ENCODE assay signal across 21 cellular contexts in the genomic region with DNA sequence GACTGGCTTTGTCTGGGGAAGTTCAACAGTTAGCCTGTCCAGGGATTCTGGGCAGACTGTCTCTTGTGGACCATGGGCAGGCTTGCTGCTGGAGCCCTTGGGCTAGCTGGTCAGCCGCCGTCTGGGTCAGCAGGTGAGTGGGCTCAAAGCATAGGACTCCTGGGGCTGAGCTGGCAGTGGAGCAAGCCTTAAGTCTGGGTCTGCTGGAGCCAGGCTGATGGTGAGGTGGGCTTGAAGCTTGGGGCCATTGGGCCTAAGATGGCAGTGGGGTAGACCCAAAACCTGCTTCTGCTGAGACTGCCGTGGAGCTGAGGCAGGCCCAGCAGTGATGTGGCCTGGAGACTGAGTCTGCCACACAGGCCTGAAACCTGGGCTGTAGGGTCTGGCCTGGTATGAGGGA.
A peak's percentile ranks its signal among the peaks of the same experiment; 100 is the strongest.
DNase-seq lines count a peak whose midpoint lies in the region; ATAC-seq, FAIRE-seq and TF ChIP-seq lines count a peak whose summit lies in the region.
"Had no signal": no experiment of that assay in that cellular context is flagged by ENCODE, and none has a peak within 500 bp of the region (broad histone marks: within the 10 kb centered on the region; RNA-seq: fewer than 3 reads in every experiment).

No MANE protein-coding gene starts in this region.

- ATAC-seq in natural killer cell treated with Interleukin-12 subunit alpha and Interleukin-12 subunit beta and Interleukin-15 and Interleukin-18, amount 100 ng/mL, for 72 hours = peak; percentile 27 to 50
- ATAC-seq in natural killer cell (no peak), upper lobe of right lung (no peak), HG03520 (IDR thresholded peaks at IDR 0.05; ENCODE audit: unreplicated experiment) (no peak)
- ATAC-seq: CD8-positive, alpha-beta T cell; GM12878; HCT116; HepG2 had no signal

- H3K4me1 ChIP-seq in kidney (ENCODE audit: control insufficient read depth in 1 of 2, insufficient read depth in 1 of 2, low read depth in 1 of 2, low read length in 2 of 2) (no peaks in the 10 kb centered on the region), upper lobe of right lung (no peaks in the 10 kb centered on the region)
- H3K4me1 ChIP-seq: BLaER1 treated with 17β-estradiol and CSF1 and Interleukin-3, amounts not matched to agents 10 nM and 100 nM had no signal

- no peaks in the 10 kb centered on the region for H3K4me1 Mint-ChIP-seq in natural killer cell treated with Interleukin-12 subunit alpha and Interleukin-12 subunit beta and Interleukin-15 and Interleukin-18, amount 100 ng/mL, for 72 hours (ENCODE audit: low read depth in 2 of 2)
- H3K4me1 Mint-ChIP-seq in natural killer cell (no peaks in the 10 kb centered on the region), progenitor cell of endocrine pancreas (ENCODE audit: low read depth) (no peaks in the 10 kb centered on the region)
- H3K4me1 Mint-ChIP-seq: B cell had no signal

- H3K9me3 Mint-ChIP-seq in natural killer cell treated with Interleukin-12 subunit alpha and Interleukin-12 subunit beta and Interleukin-15 and Interleukin-18, amount 100 ng/mL, for 72 hours = peaks cover 18% of the 10 kb centered on the region
- H3K9me3 Mint-ChIP-seq in natural killer cell = peaks cover 11 to 17% of the 10 kb centered on the region in 2 donors
- H3K9me3 Mint-ChIP-seq in progenitor cell of endocrine pancreas (ENCODE audit: low read depth) = peaks cover 8% of the 10 kb centered on the region

- no peak overlapping the region for H3K27ac Mint-ChIP-seq in natural killer cell treated with Interleukin-12 subunit alpha and Interleukin-12 subunit beta and Interleukin-15 and Interleukin-18, amount 100 ng/mL, for 72 hours
- no peak overlapping the region for H3K27ac Mint-ChIP-seq in natural killer cell
- H3K27ac Mint-ChIP-seq in progenitor cell of endocrine pancreas = peak overlapping the region; percentile 13
- H3K27ac Mint-ChIP-seq: B cell; CD8-positive, alpha-beta T cell; HFFc6 had no signal

- intact Hi-C loops in natural killer cell (cut with micrococcal nuclease) (no loop called here), kidney (cut with DNase I) (no loop called here), upper lobe of right lung (cut with DNase I) (no loop called here)

- DNase-seq in natural killer cell treated with Interleukin-12 subunit alpha and Interleukin-12 subunit beta and Interleukin-15 and Interleukin-18, amount 100 ng/mL, for 72 hours (ENCODE audit: low spot score) = no peak
- no peak for DNase-seq in natural killer cell
- peak; percentile 38 for DNase-seq in kidney
- DNase-seq in progenitor cell of endocrine pancreas (ENCODE audit: low spot score, unreplicated experiment) = no peak
- peak; percentile 51 for DNase-seq in upper lobe of right lung
- no peak for DNase-seq in SHP77 treated with DMSO at 0.1 percent for 48 hours (lab: John Stamatoyannopoulos, UW)
- DNase-seq: Calu3; CD8-positive, alpha-beta T cell; DMS 273 treated with DMSO at 0.1 percent for 48 hours; DMS53; DND-41; EL; GOT3; H7; HFFc6 had no signal

- TF ChIP-seq CTCF in natural killer cell (IDR thresholded peaks at IDR 0.05) = no peak
- no peak for TF ChIP-seq CTCF in kidney (IDR thresholded peaks at IDR 0.05; ENCODE audit: borderline replicate concordance, extremely low read depth, insufficient read depth)
- no peak for TF ChIP-seq CTCF in progenitor cell of endocrine pancreas (IDR thresholded peaks at IDR 0.05; ENCODE audit: unreplicated experiment)
- TF ChIP-seq CTCF in upper lobe of right lung (IDR thresholded peaks at IDR 0.05) = no peak

- H3K9me3 ChIP-seq in kidney (ENCODE audit: control insufficient read depth in 1 of 2, low read length in 2 of 2) = peaks cover 0 to 3% of the 10 kb centered on the region in 2 donors
- no peaks in the 10 kb centered on the region for H3K9me3 ChIP-seq in upper lobe of right lung

- no peaks in the 10 kb centered on the region for H3K27me3 Mint-ChIP-seq in natural killer cell treated with Interleukin-12 subunit alpha and Interleukin-12 subunit beta and Interleukin-15 and Interleukin-18, amount 100 ng/mL, for 72 hours
- H3K27me3 Mint-ChIP-seq in natural killer cell (ENCODE audit: low read depth in 2 of 2) (no peaks in the 10 kb centered on the region), progenitor cell of endocrine pancreas (no peaks in the 10 kb centered on the region)
- H3K27me3 Mint-ChIP-seq: B cell had no signal

- H3K36me3 ChIP-seq in kidney (ENCODE audit: control insufficient read depth in 1 of 2, insufficient read depth in 2 of 2, low read length in 2 of 2) = no peaks in the 10 kb centered on the region
- no peaks in the 10 kb centered on the region for H3K36me3 ChIP-seq in upper lobe of right lung
- H3K36me3 ChIP-seq: BLaER1 treated with 17β-estradiol and CSF1 and Interleukin-3, amounts not matched to agents 10 nM and 100 nM had no signal

- no peak overlapping the region for H3K9ac ChIP-seq in kidney (ENCODE audit: low read length in 2 of 2)
- H3K9ac ChIP-seq: BLaER1 treated with 17β-estradiol and CSF1 and Interleukin-3, amounts not matched to agents 10 nM and 100 nM had no signal

- FAIRE-seq in kidney (lab: Jason Lieb, UNC) = no peak
- FAIRE-seq: GM12878, HepG2 had no signal

- H3K27ac ChIP-seq in kidney (ENCODE audit: low read depth in 2 of 2, low read length in 2 of 2) (no peak overlapping the region), upper lobe of right lung (no peak overlapping the region)
- H3K27ac ChIP-seq: BLaER1 treated with 17β-estradiol and CSF1 and Interleukin-3, amounts not matched to agents 10 nM and 100 nM had no signal

- H3K4me3 Mint-ChIP-seq in natural killer cell treated with Interleukin-12 subunit alpha and Interleukin-12 subunit beta and Interleukin-15 and Interleukin-18, amount 100 ng/mL, for 72 hours = no peak overlapping the region
- H3K4me3 Mint-ChIP-seq in natural killer cell (no peak overlapping the region), progenitor cell of endocrine pancreas (ENCODE audit: low read depth) (no peak overlapping the region)
- H3K4me3 Mint-ChIP-seq: B cell; CD8-positive, alpha-beta T cell; HFFc6 had no signal

- H3K4me3 ChIP-seq in kidney (ENCODE audit: low read length in 2 of 2) = no peak overlapping the region
- no peak overlapping the region for H3K4me3 ChIP-seq in upper lobe of right lung
- H3K4me3 ChIP-seq: BLaER1 treated with 17β-estradiol and CSF1 and Interleukin-3, amounts not matched to agents 10 nM and 100 nM; GM12878 had no signal

- no peaks in the 10 kb centered on the region for H3K27me3 ChIP-seq in upper lobe of right lung
- H3K27me3 ChIP-seq: BLaER1 treated with 17β-estradiol and CSF1 and Interleukin-3, amounts not matched to agents 10 nM and 100 nM had no signal

- no peaks in the 10 kb centered on the region for H3K36me3 Mint-ChIP-seq in natural killer cell treated with Interleukin-12 subunit alpha and Interleukin-12 subunit beta and Interleukin-15 and Interleukin-18, amount 100 ng/mL, for 72 hours
- H3K36me3 Mint-ChIP-seq in natural killer cell = peaks cover 4% of the 10 kb centered on the region
- H3K36me3 Mint-ChIP-seq in progenitor cell of endocrine pancreas (ENCODE audit: insufficient read depth) = no peaks in the 10 kb centered on the region
- H3K36me3 Mint-ChIP-seq: CD8-positive, alpha-beta T cell had no signal

Comparison
In these comparisons a context has a peak if more than half of its experiments do, and no peak if none do; other contexts are left out.
1. ATAC-seq: peak in natural killer cell treated with Interleukin-12 subunit alpha and Interleukin-12 subunit beta and Interleukin-15 and Interleukin-18, amount 100 ng/mL, for 72 hours (2 of 2); none in natural killer cell (0 of 3), upper lobe of right lung (single experiment) and HG03520 (single experiment).
2. DNase-seq: peak in kidney (single experiment) and upper lobe of right lung (single experiment); none in natural killer cell treated with Interleukin-12 subunit alpha and Interleukin-12 subunit beta and Interleukin-15 and Interleukin-18, amount 100 ng/mL, for 72 hours (single experiment), natural killer cell (single experiment), progenitor cell of endocrine pancreas (single experiment) and SHP77 treated with DMSO at 0.1 percent for 48 hours (single experiment).